In genomic region chr17:67440311-67441051, GRCh38 we compare ENCODE assay signal across 9 cellular contexts.
DNase-seq lines count a peak whose midpoint lies in the region; ATAC-seq and TF ChIP-seq lines count a peak whose summit lies in the region.
"Had no signal": no experiment of that assay in that cellular context is flagged by ENCODE, and none has a peak within 500 bp of the region (broad histone marks: within the 10 kb centered on the region; RNA-seq: fewer than 3 reads in every experiment).

No MANE protein-coding gene starts in this region.

- no peak for DNase-seq in activated naive CD4-positive, alpha-beta T cell (lab: John Stamatoyannopoulos, UW)
- DNase-seq in stomach: no peak
- no peak for DNase-seq in NCI-H1930 (lab: John Stamatoyannopoulos, UW)
- no peak for DNase-seq in NAMALWA (ENCODE audit: low spot score)

- no peak for TF ChIP-seq POLR2A in gastroesophageal sphincter (IDR thresholded peaks at IDR 0.05)
- TF ChIP-seq POLR2A in stomach (IDR thresholded peaks at IDR 0.05): no peak

- TF ChIP-seq EP300 in gastroesophageal sphincter (IDR thresholded peaks at IDR 0.05): no peak
- no peak for TF ChIP-seq EP300 in stomach (IDR thresholded peaks at IDR 0.05)

- intact Hi-C loops in stomach (cut with DNase I; ENCODE audit: low total_unique reads): no loop called here

- ATAC-seq in gastroesophageal sphincter: no peak
- no peak for ATAC-seq in activated CD4-positive, CD25-positive, alpha-beta regulatory T cell treated with anti-CD3 and anti-CD28 coated beads, Interleukin-2, amount 50 U/mL, for 24 hours

- no peaks in the 10 kb centered on the region for H3K36me3 ChIP-seq in gastroesophageal sphincter
- H3K36me3 ChIP-seq in stomach: no peaks in the 10 kb centered on the region

- H3K4me3 Mint-ChIP-seq in activated naive CD4-positive, alpha-beta T cell treated with anti-CD3 and anti-CD28 coated beads, Interleukin-2, amount 50 U/mL, for 24 hours: peak overlapping the region; percentile 77

- H3K4me1 Mint-ChIP-seq in activated naive CD4-positive, alpha-beta T cell treated with anti-CD3 and anti-CD28 coated beads, Interleukin-2, amount 50 U/mL, for 24 hours: peaks cover 94% of the 10 kb centered on the region

- no peaks in the 10 kb centered on the region for H3K9me3 ChIP-seq in gastroesophageal sphincter
- H3K9me3 ChIP-seq in stomach: no peaks in the 10 kb centered on the region

- H3K27me3 ChIP-seq in gastroesophageal sphincter (no peaks in the 10 kb centered on the region), stomach (no peaks in the 10 kb centered on the region)

- H3K4me3 ChIP-seq in WI38 (ENCODE audit: low read depth, low read length): peak overlapping the region; percentile 10
- no peak overlapping the region for H3K4me3 ChIP-seq in gastroesophageal sphincter
- no peak overlapping the region for H3K4me3 ChIP-seq in stomach
- H3K4me3 ChIP-seq: SK-N-MC had no signal

- 56 to 89% methylated on average over 3 to 6 of the region's 6 CpGs for WGBS in gastroesophageal sphincter (ENCODE audit: low coverage in 1 of 2), 2 donors
- 71 to 83% (median 75%) methylated on average over 6 of the region's 6 CpGs for WGBS in stomach, 5 donors

- H3K27me3 Mint-ChIP-seq in activated naive CD4-positive, alpha-beta T cell treated with anti-CD3 and anti-CD28 coated beads, Interleukin-2, amount 50 U/mL, for 24 hours: no peaks in the 10 kb centered on the region

- H3K36me3 Mint-ChIP-seq in activated naive CD4-positive, alpha-beta T cell treated with anti-CD3 and anti-CD28 coated beads, Interleukin-2, amount 50 U/mL, for 24 hours: peaks cover 6% of the 10 kb centered on the region

- no peak for TF ChIP-seq CTCF in WI38 (IDR thresholded peaks at IDR 0.05; ENCODE audit: low read depth, low read length)
- no peak for TF ChIP-seq CTCF in gastroesophageal sphincter (IDR thresholded peaks at IDR 0.05)
- TF ChIP-seq CTCF in stomach (IDR thresholded peaks at IDR 0.05): no peak

- peak overlapping the region; percentile 95 for H3K27ac Mint-ChIP-seq in activated naive CD4-positive, alpha-beta T cell treated with anti-CD3 and anti-CD28 coated beads, Interleukin-2, amount 50 U/mL, for 24 hours

- H3K4me1 ChIP-seq in gastroesophageal sphincter (peaks cover 0 to 36% (median 0%) of the 10 kb centered on the region in 3 donors), stomach (peaks cover 0 to 44% (median 11%) of the 10 kb centered on the region in 4 donors)

- H3K9me3 Mint-ChIP-seq in activated naive CD4-positive, alpha-beta T cell treated with anti-CD3 and anti-CD28 coated beads, Interleukin-2, amount 50 U/mL, for 24 hours: no peaks in the 10 kb centered on the region

- H3K27ac ChIP-seq in gastroesophageal sphincter: peak overlapping the region in 3 of 4 donors; percentile 21 to 67 (median 38)
- peak overlapping the region; percentile 12 to 73 (median 72) for H3K27ac ChIP-seq in stomach
- H3K27ac ChIP-seq: SK-N-MC had no signal
